In genomic region chr4:2419814-2420213, GRCh38 we compare ENCODE assay signal across 14 cellular contexts. TPM values are rescaled to one million over a fixed set of nuclear protein-coding genes. Genes with fewer than 3 reads are reported as not detected.
DNase-seq lines count a peak whose midpoint lies in the region; ATAC-seq and TF ChIP-seq lines count a peak whose summit lies in the region.
"Had no signal": no experiment of that assay in that cellular context is flagged by ENCODE, and none has a peak within 500 bp of the region (broad histone marks: within the 10 kb centered on the region; RNA-seq: fewer than 3 reads in every experiment).

No MANE protein-coding gene starts in this region.

- CTCF ChIA-PET in Calu3 (lab: Charles Lee): interaction anchor here (1.3 kb wide), 1 partner anchor 106 kb away, joined by 3 read pairs; no protein-coding TSS in a partner anchor

- peaks cover 80% of the 10 kb centered on the region for H3K27me3 Mint-ChIP-seq in Calu3 (ENCODE audit: unreplicated experiment)
- H3K27me3 Mint-ChIP-seq in activated naive CD8-positive, alpha-beta T cell treated with anti-CD3 and anti-CD28 coated beads, Interleukin-2, amount 50 U/mL, for 24 hours: peaks cover 57% of the 10 kb centered on the region
- H3K27me3 Mint-ChIP-seq in natural killer cell treated with Interleukin-12 subunit alpha and Interleukin-12 subunit beta and Interleukin-15 and Interleukin-18, amount 100 ng/mL, for 72 hours: peaks cover 18% of the 10 kb centered on the region in 2 donors

- no peak for TF ChIP-seq CTCF in Calu3 (IDR thresholded peaks at IDR 0.05; ENCODE audit: unreplicated experiment)

- peak overlapping the region; percentile 66 for H3K4me3 Mint-ChIP-seq in Calu3 (ENCODE audit: low read depth, unreplicated experiment)
- peak overlapping the region; percentile 78 for H3K4me3 Mint-ChIP-seq in activated naive CD8-positive, alpha-beta T cell treated with anti-CD3 and anti-CD28 coated beads, Interleukin-2, amount 50 U/mL, for 24 hours
- H3K4me3 Mint-ChIP-seq in natural killer cell treated with Interleukin-12 subunit alpha and Interleukin-12 subunit beta and Interleukin-15 and Interleukin-18, amount 100 ng/mL, for 72 hours: peak overlapping the region; percentile 91

- no peaks in the 10 kb centered on the region for H3K9me3 Mint-ChIP-seq in Calu3 (ENCODE audit: low read depth, unreplicated experiment)
- no peaks in the 10 kb centered on the region for H3K9me3 Mint-ChIP-seq in activated naive CD8-positive, alpha-beta T cell treated with anti-CD3 and anti-CD28 coated beads, Interleukin-2, amount 50 U/mL, for 24 hours
- H3K9me3 Mint-ChIP-seq in natural killer cell treated with Interleukin-12 subunit alpha and Interleukin-12 subunit beta and Interleukin-15 and Interleukin-18, amount 100 ng/mL, for 72 hours: no peaks in the 10 kb centered on the region
- H3K9me3 Mint-ChIP-seq: endodermal cell had no signal

- DNase-seq in NOMO-1 (lab: John Stamatoyannopoulos, UW; ENCODE audit: unreplicated experiment in 2 of 2) (peak; percentile 49 to 58), NOMO-1 treated with dmso at 0.1 percent for 144 hours (lab: John Stamatoyannopoulos, UW; ENCODE audit: unreplicated experiment) (no peak), Calu3 (no peak), HuH-7 (ENCODE audit: low spot score) (no peak), NCI-H748 treated with DMSO at 0.1 percent for 48 hours (lab: John Stamatoyannopoulos, UW) (no peak), NCI-H146 (lab: John Stamatoyannopoulos, UW) (no peak)
- no peak for DNase-seq in activated naive CD8-positive, alpha-beta T cell treated with anti-CD3 and anti-CD28 coated beads, Interleukin-2, amount 50 U/mL, for 24 hours
- no peak for DNase-seq in natural killer cell treated with Interleukin-12 subunit alpha and Interleukin-12 subunit beta and Interleukin-15 and Interleukin-18, amount 100 ng/mL, for 72 hours (ENCODE audit: low spot score)
- DNase-seq: 8988T, gastrocnemius medialis, NCI-H1105, substantia nigra had no signal

- no peak for ATAC-seq in activated naive CD8-positive, alpha-beta T cell treated with anti-CD3 and anti-CD28 coated beads, Interleukin-2, amount 50 U/mL, for 24 hours
- ATAC-seq in natural killer cell treated with Interleukin-12 subunit alpha and Interleukin-12 subunit beta and Interleukin-15 and Interleukin-18, amount 100 ng/mL, for 72 hours: no peak

- peaks cover 18% of the 10 kb centered on the region for H3K4me1 Mint-ChIP-seq in Calu3 (ENCODE audit: low read depth, unreplicated experiment)
- peaks cover 30% of the 10 kb centered on the region for H3K4me1 Mint-ChIP-seq in activated naive CD8-positive, alpha-beta T cell treated with anti-CD3 and anti-CD28 coated beads, Interleukin-2, amount 50 U/mL, for 24 hours
- H3K4me1 Mint-ChIP-seq in natural killer cell treated with Interleukin-12 subunit alpha and Interleukin-12 subunit beta and Interleukin-15 and Interleukin-18, amount 100 ng/mL, for 72 hours (ENCODE audit: low read depth in 2 of 2): peaks cover 29% of the 10 kb centered on the region in 2 donors

- peaks cover 7% of the 10 kb centered on the region for H3K36me3 Mint-ChIP-seq in Calu3 (ENCODE audit: insufficient read depth, unreplicated experiment)
- H3K36me3 Mint-ChIP-seq in activated naive CD8-positive, alpha-beta T cell treated with anti-CD3 and anti-CD28 coated beads, Interleukin-2, amount 50 U/mL, for 24 hours (ENCODE audit: low read depth): no peaks in the 10 kb centered on the region
- no peaks in the 10 kb centered on the region for H3K36me3 Mint-ChIP-seq in natural killer cell treated with Interleukin-12 subunit alpha and Interleukin-12 subunit beta and Interleukin-15 and Interleukin-18, amount 100 ng/mL, for 72 hours

- no TSS peak for BruUV-seq in Calu3 (replicated peaks; lab: Mats Ljungman, UMichigan)

- H3K27ac Mint-ChIP-seq in Calu3 (ENCODE audit: unreplicated experiment): no peak overlapping the region
- H3K27ac Mint-ChIP-seq in activated naive CD8-positive, alpha-beta T cell treated with anti-CD3 and anti-CD28 coated beads, Interleukin-2, amount 50 U/mL, for 24 hours: no peak overlapping the region
- peak overlapping the region; percentile 10 to 67 for H3K27ac Mint-ChIP-seq in natural killer cell treated with Interleukin-12 subunit alpha and Interleukin-12 subunit beta and Interleukin-15 and Interleukin-18, amount 100 ng/mL, for 72 hours
- H3K27ac Mint-ChIP-seq: endodermal cell had no signal

- intact Hi-C loops in Calu3 (cut with micrococcal nuclease; ENCODE audit: unreplicated experiment): no loop called here

RNA-seq across cellular contexts. Expression of gene CFAP99, which starts 1.1 kb away (rescaled TPM):
- total RNA-seq in Calu3 (2022): 0.32 TPM in 1 of 2 replicates, not detected in the other
- not detected for total RNA-seq in natural killer cell treated with Interleukin-12 subunit alpha and Interleukin-12 subunit beta and Interleukin-15 and Interleukin-18, amount 100 ng/mL, for 72 hours
- total RNA-seq: endodermal cell, gastrocnemius medialis, HT-29 had no signal

RNA-seq across cellular contexts. Expression of gene ZFYVE28, which starts 1.4 kb away (rescaled TPM):
- 1.2 and 2.4 TPM in 2 replicates for total RNA-seq in Calu3 (2022)
- 10 to 100 TPM; 13.8 to 25.6 TPM for total RNA-seq in natural killer cell treated with Interleukin-12 subunit alpha and Interleukin-12 subunit beta and Interleukin-15 and Interleukin-18, amount 100 ng/mL, for 72 hours

RNA-seq across cellular contexts. Expression of gene RNF4, which starts 49.1 kb away (rescaled TPM):
- 45.6 and 55.6 TPM in 2 replicates for total RNA-seq in Calu3 (2022)
- 100 to 1,000 TPM; 112 to 136 TPM for total RNA-seq in natural killer cell treated with Interleukin-12 subunit alpha and Interleukin-12 subunit beta and Interleukin-15 and Interleukin-18, amount 100 ng/mL, for 72 hours

Comparison
In these comparisons a context has a peak if more than half of its experiments do, and no peak if none do; other contexts are left out.
1. DNase-seq: peak in NOMO-1 (2 of 2); none in NOMO-1 treated with dmso at 0.1 percent for 144 hours (single experiment), Calu3 (single experiment), activated naive CD8-positive, alpha-beta T cell treated with anti-CD3 and anti-CD28 coated beads, Interleukin-2, amount 50 U/mL, for 24 hours (single experiment), natural killer cell treated with Interleukin-12 subunit alpha and Interleukin-12 subunit beta and Interleukin-15 and Interleukin-18, amount 100 ng/mL, for 72 hours (single experiment), HuH-7 (single experiment), NCI-H748 treated with DMSO at 0.1 percent for 48 hours (single experiment) and NCI-H146 (single experiment).
2. H3K27ac Mint-ChIP-seq: peak in natural killer cell treated with Interleukin-12 subunit alpha and Interleukin-12 subunit beta and Interleukin-15 and Interleukin-18, amount 100 ng/mL, for 72 hours (2 of 2); none in Calu3 (single experiment) and activated naive CD8-positive, alpha-beta T cell treated with anti-CD3 and anti-CD28 coated beads, Interleukin-2, amount 50 U/mL, for 24 hours (single experiment).
3. Peak in every context shown above with its lines, with median percentiles within 50 percentile points of each other: H3K4me3 Mint-ChIP-seq.